In genomic region chr5:109275919-109276318, GRCh38 we compare ENCODE assay signal across 34 cellular contexts.
"Had no signal": no experiment of that assay in that cellular context is flagged by ENCODE, and none has a peak within 500 bp of the region (broad histone marks: within the 10 kb centered on the region; RNA-seq: fewer than 3 reads in every experiment).

No MANE protein-coding gene starts in this region.

- H3K4me3 ChIP-seq: MG63 had no signal

- H3K27me3 ChIP-seq: MG63 had no signal

- DNase-seq: Karpas-422, Kasumi-1, MG63, MM.1S, MV-4-11, NCI-H1048, NCI-H1092, NCI-H1092 treated with DMSO at 0.1 percent for 48 hours, NCI-H1105, NCI-H1105 treated with DMSO at 0.1 percent for 48 hours, NCI-H1417, NCI-H1417 treated with DMSO at 0.1 percent for 48 hours, NCI-H1436, NCI-H1436 treated with DMSO at 0.1 percent for 48 hours, NCI-H146, NCI-H1694, NCI-H1694 treated with DMSO at 0.1 percent for 48 hours, NCI-H187, NCI-H187 treated with DMSO at 0.1 percent for 48 hours, NCI-H1930, NCI-H2029, NCI-H2029 treated with DMSO at 0.1 percent for 48 hours, NCI-H2081, NCI-H2081 treated with DMSO at 0.1 percent for 48 hours, NCI-H2107, NCI-H2171, NCI-H2171 treated with DMSO at 0.1 percent for 48 hours, NCI-H2227 treated with DMSO at 0.1 percent for 48 hours, NCI-H226, NCI-H345, NCI-H446, NCI-H446 treated with DMSO at 0.1 percent for 48 hours, NCI-H510A, NCI-H510A treated with DMSO at 0.1 percent for 48 hours had no signal

- H3K9me3 ChIP-seq: MG63 had no signal

- H3K36me3 ChIP-seq: MG63 had no signal
